In the genomic region with DNA sequence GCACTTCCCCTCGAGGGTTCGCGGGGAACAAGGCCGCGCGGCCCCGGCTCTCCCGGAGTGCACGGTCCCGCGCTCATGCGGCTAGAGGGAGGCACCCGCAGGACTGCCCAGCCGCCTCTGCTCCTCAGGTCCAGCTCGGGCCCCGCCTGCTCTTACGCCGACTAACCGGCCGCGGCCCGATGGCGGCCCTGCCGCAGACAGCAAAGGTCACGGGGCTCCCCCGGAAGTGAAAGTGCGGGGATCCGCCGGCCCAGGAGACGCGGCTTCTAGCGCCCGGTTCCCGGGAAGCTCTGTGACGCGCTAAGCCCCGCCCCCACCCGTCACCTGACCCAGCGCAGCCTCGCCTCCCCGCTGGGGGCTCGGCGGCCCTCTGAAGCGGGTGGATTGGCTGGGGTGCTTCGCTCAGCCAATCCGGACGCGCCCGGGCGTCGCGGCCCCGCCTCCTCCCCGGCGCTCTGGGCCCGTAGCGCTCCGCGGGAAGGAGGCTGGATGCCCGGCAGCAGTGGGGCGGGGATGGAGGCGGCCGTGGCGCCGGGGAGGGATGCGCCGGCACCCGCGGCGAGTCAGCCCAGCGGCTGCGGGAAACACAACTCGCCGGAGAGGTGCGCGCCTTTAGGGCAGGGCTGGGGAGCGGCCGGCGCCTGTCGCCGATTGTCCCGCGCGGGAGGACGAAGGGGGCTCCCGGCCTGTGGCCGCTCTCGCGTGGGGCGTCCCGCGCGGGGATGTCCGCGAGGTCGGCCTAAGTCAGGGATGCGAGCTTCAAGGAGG, we compare ENCODE assay signal across 8 cellular contexts. TPM values are rescaled to one million over a fixed set of nuclear protein-coding genes. Genes with fewer than 3 reads are reported as not detected.
DNase-seq lines count a peak whose midpoint lies in the region; ATAC-seq, FAIRE-seq and TF ChIP-seq lines count a peak whose summit lies in the region.

TSS of gene SCLY (plus strand) at position 460 of the 768 bp plus-strand sequence. CDS start at position 514, 54 bp downstream.

- H3K4me3 ChIP-seq in WI38 (ENCODE audit: low read depth, low read length), result peak within 1 kb of the TSS; percentile 93
- peak within 1 kb of the TSS; percentile 70 for H3K4me3 ChIP-seq in bronchial epithelial cell (ENCODE audit: low read depth, low read length)

- FAIRE-seq in bronchial epithelial cell (lab: Jason Lieb, UNC), result no peak

- in situ Hi-C loops in ACHN (cut with HindIII; ENCODE audit: low pct_ligation_motif_present, low pct_unique_long_range_greater_than_20kb, low sequenced_read_pairs), result no loop called here

- ATAC-seq in GM18873 (IDR thresholded peaks at IDR 0.05; ENCODE audit: low FRiP score, unreplicated experiment) (peak; percentile 86), HG03139 (IDR thresholded peaks at IDR 0.05; ENCODE audit: unreplicated experiment) (peak; percentile 91)

- H3K27me3 ChIP-seq in bronchial epithelial cell (ENCODE audit: control insufficient read depth, insufficient read depth, low read length), result no peaks in the 10 kb centered on the region

- no peaks in the 10 kb centered on the region for H3K36me3 ChIP-seq in bronchial epithelial cell (ENCODE audit: control insufficient read depth, insufficient read depth, low read length)

- TF ChIP-seq CTCF in WI38 (IDR thresholded peaks at IDR 0.05; ENCODE audit: low read depth, low read length), result no peak
- no peak for TF ChIP-seq CTCF in bronchial epithelial cell (IDR thresholded peaks at IDR 0.05; ENCODE audit: insufficient read depth, low read length, severe bottlenecking)

- DNase-seq in ACHN (peak; percentile 98), NCI-H2227 treated with DMSO at 0.1 percent for 48 hours (lab: John Stamatoyannopoulos, UW) (peak; percentile 96), bronchial epithelial cell (ENCODE audit: low read depth) (peak; percentile 90), iPS-NIHi7 (ENCODE audit: extremely low spot score) (peak; percentile 100), smooth muscle cell of the brain vasculature (ENCODE audit: low read depth, low spot score) (peak; percentile 92)

RNA-seq across cellular contexts. Expression of gene SCLY, which starts in this region (rescaled TPM):
- 9.1 and 12.6 TPM in 2 replicates for total RNA-seq in bronchial epithelial cell

Comparison
In these comparisons a context has a peak if more than half of its experiments do, and no peak if none do; other contexts are left out.
1. Peak in every context shown above with its lines: DNase-seq, ATAC-seq and H3K4me3 ChIP-seq.